22 cellular contexts compared by ENCODE assay signal in the genomic region with DNA sequence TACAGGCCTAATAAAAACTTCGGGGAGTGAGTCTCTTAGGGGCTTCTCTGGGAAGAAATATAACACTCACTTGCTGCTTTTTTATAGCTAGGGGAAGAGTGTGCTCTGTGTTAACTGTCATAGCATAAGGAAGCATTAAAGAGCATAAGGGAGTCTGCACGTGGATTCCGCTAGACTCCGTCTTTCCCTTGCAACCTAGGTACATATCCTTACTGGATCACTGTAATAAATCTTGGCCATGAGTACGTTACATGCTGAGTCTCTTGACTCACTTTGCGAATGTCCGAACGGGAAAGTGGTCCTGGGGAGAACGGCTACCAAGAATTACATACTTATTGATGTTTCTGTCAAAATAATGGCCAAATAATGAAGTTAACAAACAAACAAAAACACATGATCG.
"Had no signal": no experiment of that assay in that cellular context is flagged by ENCODE, and none has a peak within 500 bp of the region (broad histone marks: within the 10 kb centered on the region; RNA-seq: fewer than 3 reads in every experiment).

No MANE protein-coding gene starts in this region.

- H3K27me3 ChIP-seq: SJSA1 had no signal

- H3K27me3 Mint-ChIP-seq: IgD-negative memory B cell had no signal

- H3K9ac ChIP-seq: KMS-11 had no signal

- FAIRE-seq: HTR-8/SVneo, K562, RCC 7860 had no signal

- DNase-seq: Kasumi-1, MM.1S, NCI-H1092 treated with DMSO at 0.1 percent for 48 hours, NCI-H1436, NCI-H187, NCI-H2029, NCI-H2171 treated with DMSO at 0.1 percent for 48 hours, NCI-H345, NCI-H446 treated with DMSO at 0.1 percent for 48 hours, NCI-H510A treated with DMSO at 0.1 percent for 48 hours, NCI-H526, Right ventricle myocardium superior, RPMI8226, SIG-M5 had no signal

- H3K36me3 ChIP-seq: SJSA1 had no signal

- H3K4me3 Mint-ChIP-seq: IgD-negative memory B cell had no signal

- H3K36me3 Mint-ChIP-seq: IgD-negative memory B cell had no signal

- H3K4me3 ChIP-seq: K562, SJSA1, SK-N-MC had no signal

- ATAC-seq: K562 had no signal

- H3K4me2 ChIP-seq: KMS-11 had no signal

- H3K27ac Mint-ChIP-seq: IgD-negative memory B cell had no signal

- H3K9me3 ChIP-seq: SJSA1 had no signal

- H3K27ac ChIP-seq: HL-60, KMS-11, SJSA1, SK-N-MC had no signal

- H3K4me1 ChIP-seq: SJSA1 had no signal

- H3K4me1 Mint-ChIP-seq: IgD-negative memory B cell had no signal
